ENCODE assay signal across 12 cellular contexts in genomic region chr3:5013021-5013906, GRCh38. TPM values are rescaled to one million over a fixed set of nuclear protein-coding genes. Genes with fewer than 3 reads are reported as not detected.
DNase-seq lines count a peak whose midpoint lies in the region; ATAC-seq lines count a peak whose summit lies in the region.
"Had no signal": no experiment of that assay in that cellular context is flagged by ENCODE, and none has a peak within 500 bp of the region (broad histone marks: within the 10 kb centered on the region; RNA-seq: fewer than 3 reads in every experiment).

No MANE protein-coding gene starts in this region.

- H3K27me3 Mint-ChIP-seq in activated CD8-positive, alpha-beta memory T cell treated with anti-CD3 and anti-CD28 coated beads, Interleukin-2, amount 10 ng/mL, durations not matched to agents 7 days and 5 days: no peaks in the 10 kb centered on the region

- no peak for ATAC-seq in activated CD8-positive, alpha-beta memory T cell treated with anti-CD3 and anti-CD28 coated beads, Interleukin-2, amount 10 ng/mL, durations not matched to agents 7 days and 5 days
- peak; percentile 81 for ATAC-seq in left ventricle myocardium superior

- intact Hi-C loops in left ventricle myocardium superior (cut with micrococcal nuclease): no loop called here

- no peak for DNase-seq in activated CD8-positive, alpha-beta memory T cell treated with anti-CD3 and anti-CD28 coated beads, Interleukin-2, amount 10 ng/mL, durations not matched to agents 7 days and 5 days
- no peak for DNase-seq in activated CD8-positive, alpha-beta memory T cell treated with anti-CD3 and anti-CD28 coated beads, Interleukin-2, amount 50 U/mL, for 48 hours
- DNase-seq in T1000 (lab: John Stamatoyannopoulos, UW) (peak; percentile 8), left ventricle myocardium superior (no peak), ureter (ENCODE audit: low spot score) (peak; percentile 65), SHP77 (lab: John Stamatoyannopoulos, UW) (no peak), NCI-H524 (lab: John Stamatoyannopoulos, UW) (no peak)
- no peak for DNase-seq in activated T-cell treated with anti-CD3 and anti-CD28 coated beads, Interleukin-2, amount 50 U/mL, for 48 hours
- DNase-seq: CD4-positive, CD25-positive, alpha-beta regulatory T cell; NCI-H2081 treated with DMSO at 0.1 percent for 48 hours; stimulated activated CD4-positive, alpha-beta T cell treated with anti-CD3 and anti-CD28 coated beads, Interleukin-1b, Interleukin-23, amount 100 ng/mL, for 48 hours had no signal

- H3K4me3 Mint-ChIP-seq in activated CD8-positive, alpha-beta memory T cell treated with anti-CD3 and anti-CD28 coated beads, Interleukin-2, amount 10 ng/mL, durations not matched to agents 7 days and 5 days: no peak overlapping the region
- H3K4me3 Mint-ChIP-seq: activated naive CD8-positive, alpha-beta T cell; CD4-positive, CD25-positive, alpha-beta regulatory T cell had no signal

- no peaks in the 10 kb centered on the region for H3K9me3 Mint-ChIP-seq in activated CD8-positive, alpha-beta memory T cell treated with anti-CD3 and anti-CD28 coated beads, Interleukin-2, amount 10 ng/mL, durations not matched to agents 7 days and 5 days (ENCODE audit: low read depth)
- H3K9me3 Mint-ChIP-seq: CD4-positive, CD25-positive, alpha-beta regulatory T cell had no signal

- peaks cover 90% of the 10 kb centered on the region for H3K4me1 Mint-ChIP-seq in activated CD8-positive, alpha-beta memory T cell treated with anti-CD3 and anti-CD28 coated beads, Interleukin-2, amount 10 ng/mL, durations not matched to agents 7 days and 5 days

- H3K27ac Mint-ChIP-seq in activated CD8-positive, alpha-beta memory T cell treated with anti-CD3 and anti-CD28 coated beads, Interleukin-2, amount 10 ng/mL, durations not matched to agents 7 days and 5 days: peak overlapping the region; percentile 96
- H3K27ac Mint-ChIP-seq: activated naive CD8-positive, alpha-beta T cell had no signal

- peaks cover 6% of the 10 kb centered on the region for H3K36me3 Mint-ChIP-seq in activated CD8-positive, alpha-beta memory T cell treated with anti-CD3 and anti-CD28 coated beads, Interleukin-2, amount 10 ng/mL, durations not matched to agents 7 days and 5 days
- H3K36me3 Mint-ChIP-seq: activated naive CD8-positive, alpha-beta T cell; CD4-positive, CD25-positive, alpha-beta regulatory T cell had no signal

- CTCF ChIA-PET in activated CD8-positive, alpha-beta memory T cell treated with anti-CD3 and anti-CD28 coated beads, Interleukin-2, amount 10 ng/mL, durations not matched to agents 7 days and 5 days (lab: Charles Lee): interaction anchor here (0.9 to 5.6 kb wide), 10 partner anchors 8 to 506 kb away, joined by 3 to 41 read pairs (median 8); no protein-coding TSS in a partner anchor

RNA-seq across cellular contexts. Expression of gene BHLHE40, which starts 34.0 kb away (rescaled TPM):
- 100 to 1,000 TPM; 281 to 491 TPM for total RNA-seq in activated CD8-positive, alpha-beta memory T cell treated with anti-CD3 and anti-CD28 coated beads, Interleukin-2, amount 10 ng/mL, durations not matched to agents 7 days and 5 days
- total RNA-seq in left ventricle myocardium superior (26.8 TPM), ureter (206 TPM)

Comparison
In these comparisons a context has a peak if more than half of its experiments do, and no peak if none do; other contexts are left out.
1. DNase-seq: peak in T1000 (single experiment) and ureter (single experiment); none in activated CD8-positive, alpha-beta memory T cell treated with anti-CD3 and anti-CD28 coated beads, Interleukin-2, amount 10 ng/mL, durations not matched to agents 7 days and 5 days (single experiment), activated CD8-positive, alpha-beta memory T cell treated with anti-CD3 and anti-CD28 coated beads, Interleukin-2, amount 50 U/mL, for 48 hours (single experiment), left ventricle myocardium superior (single experiment), SHP77 (0 of 2), NCI-H524 (0 of 2) and activated T-cell treated with anti-CD3 and anti-CD28 coated beads, Interleukin-2, amount 50 U/mL, for 48 hours (0 of 2).